Comparison of ENCODE assay signal across 9 cellular contexts in genomic region chr10:36888925-36889573, GRCh38.
DNase-seq lines count a peak whose midpoint lies in the region; ATAC-seq and TF ChIP-seq lines count a peak whose summit lies in the region.
"Had no signal": no experiment of that assay in that cellular context is flagged by ENCODE, and none has a peak within 500 bp of the region (broad histone marks: within the 10 kb centered on the region; RNA-seq: fewer than 3 reads in every experiment).

No MANE protein-coding gene starts in this region.

- no peak overlapping the region for H3K27ac Mint-ChIP-seq in CD4-positive, alpha-beta memory T cell
- H3K27ac Mint-ChIP-seq in MCF 10A (ENCODE audit: low read depth, unreplicated experiment): no peak overlapping the region
- H3K27ac Mint-ChIP-seq in osteocyte (ENCODE audit: unreplicated experiment): no peak overlapping the region

- H3K4me3 ChIP-seq in CD4-positive, alpha-beta memory T cell (ENCODE audit: low read length in 2 of 2): no peak overlapping the region

- no peaks in the 10 kb centered on the region for H3K27me3 ChIP-seq in CD4-positive, alpha-beta memory T cell (ENCODE audit: insufficient read depth, low read length)

- H3K4me1 ChIP-seq in CD4-positive, alpha-beta memory T cell (ENCODE audit: insufficient read depth, low read length): no peaks in the 10 kb centered on the region

- H3K4me3 Mint-ChIP-seq in CD4-positive, alpha-beta memory T cell: no peak overlapping the region
- H3K4me3 Mint-ChIP-seq in MCF 10A (ENCODE audit: unreplicated experiment) (no peak overlapping the region), osteocyte (ENCODE audit: unreplicated experiment) (no peak overlapping the region)

- CTCF ChIA-PET in CD4-positive, alpha-beta memory T cell (lab: Charles Lee; ENCODE audit: partially characterized antibody): no interaction called here
- CTCF ChIA-PET in MCF 10A (lab: Yijun Ruan, JAX): interaction anchor here (0.6 to 3.8 kb wide), 7 partner anchors 8 to 1595 kb away, joined by 3 to 22 read pairs (median 4); no protein-coding TSS in a partner anchor

- DNase-seq in CD4-positive, alpha-beta memory T cell: peak in 4 of 5 donors; percentile 8 to 17 (median 12)
- DNase-seq in HK-2 (ENCODE audit: unreplicated experiment): peak; percentile 62
- DNase-seq in SK-N-DZ (ENCODE audit: low spot score): peak; percentile 72
- DNase-seq in MCF 10A (ENCODE audit: unreplicated experiment): peak; percentile 51
- no peak for DNase-seq in osteocyte (ENCODE audit: extremely low spot score, unreplicated experiment)
- DNase-seq in NCI-H2227 treated with DMSO at 0.1 percent for 48 hours (lab: John Stamatoyannopoulos, UW): no peak
- no peak for DNase-seq in activated gamma-delta T cell (lab: John Stamatoyannopoulos, UW)

- intact Hi-C loops in CD4-positive, alpha-beta memory T cell (cut with micrococcal nuclease): no loop called here
- intact Hi-C loops in MCF 10A (cut with micrococcal nuclease): no loop called here

- no peaks in the 10 kb centered on the region for H3K4me1 Mint-ChIP-seq in CD4-positive, alpha-beta memory T cell
- H3K4me1 Mint-ChIP-seq in MCF 10A (ENCODE audit: insufficient read depth, unreplicated experiment) (no peaks in the 10 kb centered on the region), osteocyte (ENCODE audit: unreplicated experiment) (no peaks in the 10 kb centered on the region)

- H3K27ac ChIP-seq in CD4-positive, alpha-beta memory T cell (ENCODE audit: low read depth, low read length): no peak overlapping the region
- H3K27ac ChIP-seq: epithelial cell of prostate had no signal

- H3K36me3 Mint-ChIP-seq in CD4-positive, alpha-beta memory T cell: no peaks in the 10 kb centered on the region
- H3K36me3 Mint-ChIP-seq in MCF 10A (ENCODE audit: insufficient read depth, unreplicated experiment) (no peaks in the 10 kb centered on the region), osteocyte (ENCODE audit: unreplicated experiment) (no peaks in the 10 kb centered on the region)

- no peaks in the 10 kb centered on the region for H3K9me3 ChIP-seq in CD4-positive, alpha-beta memory T cell (ENCODE audit: control insufficient read depth in 1 of 2, low read length in 2 of 2)

- TF ChIP-seq CTCF in MCF 10A (IDR thresholded peaks at IDR 0.05; ENCODE audit: unreplicated experiment): peak; percentile 33
- peak; percentile 43 for TF ChIP-seq CTCF in osteocyte (IDR thresholded peaks at IDR 0.05)

- H3K36me3 ChIP-seq in CD4-positive, alpha-beta memory T cell (ENCODE audit: insufficient read depth, low read length): no peaks in the 10 kb centered on the region

- POLR2A ChIA-PET in CD4-positive, alpha-beta memory T cell (lab: Charles Lee; ENCODE audit: partially characterized antibody): no interaction called here
- POLR2A ChIA-PET in MCF 10A (lab: Yijun Ruan, JAX): no interaction called here

- H3K9me3 Mint-ChIP-seq in CD4-positive, alpha-beta memory T cell: no peaks in the 10 kb centered on the region
- no peaks in the 10 kb centered on the region for H3K9me3 Mint-ChIP-seq in MCF 10A (ENCODE audit: unreplicated experiment)
- H3K9me3 Mint-ChIP-seq in osteocyte (ENCODE audit: unreplicated experiment): no peaks in the 10 kb centered on the region

- BruUV-seq in MCF 10A (replicated peaks; lab: Mats Ljungman, UMichigan): no TSS peak

- H3K27me3 Mint-ChIP-seq in CD4-positive, alpha-beta memory T cell: no peaks in the 10 kb centered on the region
- no peaks in the 10 kb centered on the region for H3K27me3 Mint-ChIP-seq in MCF 10A (ENCODE audit: insufficient read depth, unreplicated experiment)
- peaks cover under 1% of the 10 kb centered on the region for H3K27me3 Mint-ChIP-seq in osteocyte (ENCODE audit: unreplicated experiment)

- peak; percentile 85 for ATAC-seq in GM19023 (IDR thresholded peaks at IDR 0.05; ENCODE audit: unreplicated experiment)

Comparison
In these comparisons a context has a peak if more than half of its experiments do, and no peak if none do; other contexts are left out.
1. DNase-seq: peak in CD4-positive, alpha-beta memory T cell (4 of 5), HK-2 (single experiment), SK-N-DZ (single experiment) and MCF 10A (single experiment); none in osteocyte (single experiment), NCI-H2227 treated with DMSO at 0.1 percent for 48 hours (single experiment) and activated gamma-delta T cell (single experiment).